16 cellular contexts compared by ENCODE assay signal in the genomic region with DNA sequence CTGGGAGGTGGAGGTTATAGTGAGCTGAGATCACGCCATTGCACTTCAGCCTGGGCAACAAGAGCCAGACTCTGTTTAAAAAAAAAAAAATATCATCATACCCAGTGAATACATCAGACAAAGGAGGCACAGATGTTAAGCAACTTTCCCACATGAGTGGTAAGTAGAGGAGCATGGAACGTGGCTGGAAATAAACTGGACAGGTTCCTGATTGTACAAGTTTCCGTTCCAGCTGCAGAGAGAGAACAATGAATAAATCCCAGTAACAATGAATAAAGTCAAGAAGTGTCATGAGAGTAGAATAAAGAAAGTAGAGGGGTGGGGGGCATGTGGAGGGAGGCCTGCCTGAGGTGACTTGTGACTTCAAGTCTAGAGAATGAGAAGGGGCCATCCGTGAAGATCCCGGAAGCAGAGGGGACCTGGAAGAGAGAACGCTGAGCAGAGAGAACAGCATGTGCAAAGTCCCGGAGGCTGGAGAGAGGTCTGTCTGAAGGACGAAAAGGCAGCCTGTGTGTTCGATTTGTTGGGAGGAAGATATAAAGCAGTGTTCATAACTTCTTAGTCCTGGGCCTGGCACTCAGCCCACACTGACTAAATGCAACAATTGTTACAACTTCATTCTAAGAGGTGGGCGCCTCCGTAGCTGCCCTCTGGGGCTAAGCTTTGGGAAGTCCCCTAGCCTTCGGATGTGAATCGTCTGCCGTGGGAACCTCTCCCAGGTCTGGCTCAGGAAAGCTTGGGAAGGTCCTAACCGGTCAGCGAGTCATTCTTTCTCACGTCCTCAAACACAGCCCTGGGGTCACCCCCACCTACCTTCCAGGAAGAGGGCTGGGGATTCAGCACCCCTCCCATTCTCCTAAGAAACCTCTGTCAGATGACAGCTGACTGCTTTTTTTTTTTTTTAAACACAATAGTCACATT. TPM values are rescaled to one million over a fixed set of nuclear protein-coding genes. Genes with fewer than 3 reads are reported as not detected.
DNase-seq lines count a peak whose midpoint lies in the region; ATAC-seq and TF ChIP-seq lines count a peak whose summit lies in the region.
"Had no signal": no experiment of that assay in that cellular context is flagged by ENCODE, and none has a peak within 500 bp of the region (broad histone marks: within the 10 kb centered on the region; RNA-seq: fewer than 3 reads in every experiment).

No MANE protein-coding gene starts in this region.

- no peak overlapping the region for H3K27ac Mint-ChIP-seq in glutamatergic neuron (ENCODE audit: unreplicated experiment)
- H3K27ac Mint-ChIP-seq: activated CD4-positive, alpha-beta T cell treated with anti-CD3 and anti-CD28 coated beads for 36 hours; activated naive CD8-positive, alpha-beta T cell treated with anti-CD3 and anti-CD28 coated beads, Interleukin-2, amount 50 U/mL, for 24 hours; T-helper 17 cell had no signal

- no peaks in the 10 kb centered on the region for H3K79me2 ChIP-seq in Loucy (ENCODE audit: insufficient read depth, low read length)

- H3K27ac ChIP-seq in breast epithelium, result peak overlapping the region; percentile 40 to 66
- no peak overlapping the region for H3K27ac ChIP-seq in liver (ENCODE audit: low read depth in 1 of 2, low read length in 2 of 2)
- no peak overlapping the region for H3K27ac ChIP-seq in esophagus squamous epithelium
- H3K27ac ChIP-seq: tibial nerve had no signal

- peaks cover 4% of the 10 kb centered on the region for H3K9me3 Mint-ChIP-seq in glutamatergic neuron (ENCODE audit: unreplicated experiment)
- H3K9me3 Mint-ChIP-seq: activated naive CD8-positive, alpha-beta T cell treated with anti-CD3 and anti-CD28 coated beads, Interleukin-2, amount 50 U/mL, for 24 hours had no signal

- H3K27me3 ChIP-seq in Loucy (ENCODE audit: insufficient read depth, low read length, poor library complexity, severe bottlenecking), result no peaks in the 10 kb centered on the region
- no peaks in the 10 kb centered on the region for H3K27me3 ChIP-seq in breast epithelium
- H3K27me3 ChIP-seq in liver (ENCODE audit: control insufficient read depth in 4 of 4, insufficient read depth in 4 of 4, low read length in 3 of 4), result no peaks in the 10 kb centered on the region
- H3K27me3 ChIP-seq in esophagus squamous epithelium, result no peaks in the 10 kb centered on the region
- H3K27me3 ChIP-seq: esophagus muscularis mucosa, tibial nerve had no signal

- ATAC-seq in HG02938 (IDR thresholded peaks at IDR 0.05; ENCODE audit: unreplicated experiment), result no peak
- ATAC-seq in GM18858 (IDR thresholded peaks at IDR 0.05; ENCODE audit: unreplicated experiment), result no peak
- ATAC-seq: activated CD4-positive, alpha-beta T cell treated with anti-CD3 and anti-CD28 coated beads for 36 hours; activated naive CD8-positive, alpha-beta T cell treated with anti-CD3 and anti-CD28 coated beads, Interleukin-2, amount 50 U/mL, for 24 hours; T-helper 17 cell had no signal

- no peaks in the 10 kb centered on the region for H3K9me2 ChIP-seq in Loucy (replicated peaks; ENCODE audit: low read depth, low read length)

- no peak for TF ChIP-seq CTCF in Loucy (conservative IDR thresholded peaks at IDR 0.05; ENCODE audit: low read length)
- TF ChIP-seq CTCF in breast epithelium (IDR thresholded peaks at IDR 0.05), result no peak
- TF ChIP-seq CTCF in liver (IDR thresholded peaks at IDR 0.05; ENCODE audit: low read depth, low read length, missing input control), result no peak
- TF ChIP-seq CTCF in esophagus squamous epithelium (IDR thresholded peaks at IDR 0.05), result no peak
- no peak for TF ChIP-seq CTCF in glutamatergic neuron (IDR thresholded peaks at IDR 0.05; ENCODE audit: partially characterized antibody, unreplicated experiment)

- H3K9me3 ChIP-seq in Loucy (ENCODE audit: insufficient read depth, low read depth, low read length) (no peaks in the 10 kb centered on the region), breast epithelium (no peaks in the 10 kb centered on the region), liver (ENCODE audit: control insufficient read depth in 4 of 4, low read length in 3 of 4) (no peaks in the 10 kb centered on the region), esophagus squamous epithelium (no peaks in the 10 kb centered on the region)
- H3K9me3 ChIP-seq: esophagus muscularis mucosa, tibial nerve had no signal

- in situ Hi-C loops in Caki2 (cut with HindIII; ENCODE audit: low pct_unique_long_range_greater_than_20kb, low sequenced_read_pairs), result no loop called here

- peak; percentile 16 for DNase-seq in Caki2 (ENCODE audit: low read depth)
- no peak for DNase-seq in breast epithelium (ENCODE audit: low spot score in 2 of 2)
- DNase-seq in esophagus squamous epithelium (lab: John Stamatoyannopoulos, UW), result no peak
- DNase-seq in glutamatergic neuron, result no peak
- DNase-seq: activated CD4-positive, alpha-beta T cell treated with anti-CD3 and anti-CD28 coated beads for 36 hours; activated naive CD8-positive, alpha-beta T cell treated with anti-CD3 and anti-CD28 coated beads, Interleukin-2, amount 50 U/mL, for 24 hours; DMS79 treated with DMSO at 0.1 percent for 48 hours; NCI-H2227 treated with DMSO at 0.1 percent for 48 hours; stimulated activated CD8-positive, alpha-beta memory T cell treated with anti-CD3 and anti-CD28 coated beads, Interleukin-4, amount 100 ng/mL, for 48 hours; T-helper 17 cell had no signal

- H3K4me1 ChIP-seq in Loucy (ENCODE audit: insufficient read depth, low read length, poor library complexity, severe bottlenecking), result peaks cover 43% of the 10 kb centered on the region
- no peaks in the 10 kb centered on the region for H3K4me1 ChIP-seq in breast epithelium
- no peaks in the 10 kb centered on the region for H3K4me1 ChIP-seq in liver (ENCODE audit: control insufficient read depth in 4 of 4, insufficient read depth in 4 of 4, low read length in 3 of 4)
- peaks cover 0 to 14% (median 0%) of the 10 kb centered on the region in 3 donors for H3K4me1 ChIP-seq in esophagus squamous epithelium

- TF ChIP-seq RAD21 in liver (IDR thresholded peaks at IDR 0.05), result no peak

- no peak overlapping the region for H3K4me2 ChIP-seq in Loucy (ENCODE audit: low read depth, low read length, poor library complexity, severe bottlenecking)

- intact Hi-C loops in breast epithelium (cut with DNase I; ENCODE audit: low total_unique reads) (no loop called here), esophagus squamous epithelium (cut with DNase I) (loop anchor here (10.0 kb wide), 1 partner anchor 229 kb away; no protein-coding TSS in a partner anchor)

- H3K36me3 ChIP-seq in Loucy (ENCODE audit: insufficient read depth, low read length) (no peaks in the 10 kb centered on the region), breast epithelium (no peaks in the 10 kb centered on the region), liver (ENCODE audit: control insufficient read depth in 4 of 4, insufficient read depth in 3 of 4, low read depth in 1 of 4, low read length in 3 of 4) (no peaks in the 10 kb centered on the region), esophagus squamous epithelium (no peaks in the 10 kb centered on the region)
- H3K36me3 ChIP-seq: esophagus muscularis mucosa, tibial nerve had no signal

- H3K4me1 Mint-ChIP-seq in glutamatergic neuron (ENCODE audit: low read depth, unreplicated experiment), result no peaks in the 10 kb centered on the region

- no peak for TF ChIP-seq POLR2A in breast epithelium (IDR thresholded peaks at IDR 0.05)
- no peak for TF ChIP-seq POLR2A in esophagus squamous epithelium (IDR thresholded peaks at IDR 0.05)

- no peak overlapping the region for H3K4me3 ChIP-seq in Loucy (ENCODE audit: low read length, poor library complexity, severe bottlenecking)
- peak overlapping the region in 1 of 3 donors; percentile 3 for H3K4me3 ChIP-seq in breast epithelium
- H3K4me3 ChIP-seq in liver (ENCODE audit: low read depth in 1 of 3, low read length in 3 of 3), result no peak overlapping the region
- H3K4me3 ChIP-seq in esophagus squamous epithelium, result no peak overlapping the region
- H3K4me3 ChIP-seq: esophagus muscularis mucosa, tibial nerve had no signal

- H4K20me1 ChIP-seq in Loucy (ENCODE audit: insufficient read depth, low read length, poor library complexity, severe bottlenecking), result no peaks in the 10 kb centered on the region

- no peak overlapping the region for H3K9ac ChIP-seq in Loucy (ENCODE audit: low read depth, low read length, poor library complexity, severe bottlenecking)
- H3K9ac ChIP-seq in liver (ENCODE audit: low read depth in 1 of 2, low read length in 2 of 2), result no peak overlapping the region

- H3K27me3 Mint-ChIP-seq in glutamatergic neuron (ENCODE audit: unreplicated experiment), result peaks cover 2% of the 10 kb centered on the region
- H3K27me3 Mint-ChIP-seq: activated CD4-positive, alpha-beta T cell treated with anti-CD3 and anti-CD28 coated beads for 36 hours; activated naive CD8-positive, alpha-beta T cell treated with anti-CD3 and anti-CD28 coated beads, Interleukin-2, amount 50 U/mL, for 24 hours; T-helper 17 cell had no signal

- no peak overlapping the region for H3K4me3 Mint-ChIP-seq in glutamatergic neuron (ENCODE audit: unreplicated experiment)
- H3K4me3 Mint-ChIP-seq: activated CD4-positive, alpha-beta T cell treated with anti-CD3 and anti-CD28 coated beads for 36 hours; activated naive CD8-positive, alpha-beta T cell treated with anti-CD3 and anti-CD28 coated beads, Interleukin-2, amount 50 U/mL, for 24 hours; T-helper 17 cell had no signal

- 78% methylated on average over 17 of the region's 17 CpGs for WGBS in liver
- WGBS in esophagus squamous epithelium, 2 donors, result 31 to 37% methylated on average over 17 of the region's 17 CpGs

- H3K36me3 Mint-ChIP-seq in glutamatergic neuron (ENCODE audit: unreplicated experiment), result no peaks in the 10 kb centered on the region

- H3F3A ChIP-seq in Loucy (ENCODE audit: low read depth), result peaks cover 18% of the 10 kb centered on the region

- 0 out of 2 replicates have a peak overlapping the region, but pooled peaks have one; percentile 4 for H2AFZ ChIP-seq in Loucy (ENCODE audit: low read length)

TF ChIP-seq in liver, 16 proteins besides CTCF, POLR2A, EP300 and RAD21:
- TF ChIP-seq EGR1 (IDR thresholded peaks at IDR 0.05; ENCODE audit: low read depth in 2 of 2) (no peak), NR2F2 (IDR thresholded peaks at IDR 0.05) (peak; percentile 38)
TF ChIP-seq in liver: peak in this region for 1.

RNA-seq across cellular contexts. Expression of a gene that starts 15.3 kb away (rescaled TPM):
- total RNA-seq in Caki2 (2014; rRNA removed; shearing (Covaris generic); ENCODE audit: low replicate concordance), result 14.7 and 28.1 TPM in 2 replicates
- total RNA-seq in breast epithelium (10 to 100 TPM; 16.8 to 23.3 (median 22.9) TPM), liver (10 to 100 TPM; 19.2 to 28.8 TPM), esophagus squamous epithelium (10 to 100 TPM; 24.2 to 42.0 (median 28.7) TPM), glutamatergic neuron (ENCODE audit: unreplicated experiment) (44.1 TPM)
- polyA plus RNA-seq in liver, result 10 to 100 TPM in 1 of 2 donors, 1 to 10 TPM in 1; 3.3 to 10.6 TPM

RNA-seq across cellular contexts. Expression of a gene that starts 39.2 kb away (rescaled TPM):
- 0.64 and 7.0 TPM in 2 replicates for total RNA-seq in Caki2 (2014; rRNA removed; shearing (Covaris generic); ENCODE audit: low replicate concordance)
- total RNA-seq in breast epithelium (100 to 1,000 TPM in 2 of 3 donors, 10 to 100 TPM in 1; 66.3 to 108 (median 104) TPM), liver (10 to 100 TPM; 68.5 to 97.5 TPM), esophagus squamous epithelium (10 to 100 TPM in 3 of 4 donors, 1 to 10 TPM in 1; 4.9 to 33.4 (median 10.8) TPM), glutamatergic neuron (ENCODE audit: unreplicated experiment) (23.9 TPM)
- 10 to 100 TPM; 16.5 to 33.0 TPM for polyA plus RNA-seq in liver

Comparison
In these comparisons a context has a peak if more than half of its experiments do, and no peak if none do; other contexts are left out.
1. H3K27ac ChIP-seq: peak in breast epithelium (2 of 2); none in liver (0 of 2) and esophagus squamous epithelium (0 of 4).